ENCODE assay signal across 4 cellular contexts in the genomic region with DNA sequence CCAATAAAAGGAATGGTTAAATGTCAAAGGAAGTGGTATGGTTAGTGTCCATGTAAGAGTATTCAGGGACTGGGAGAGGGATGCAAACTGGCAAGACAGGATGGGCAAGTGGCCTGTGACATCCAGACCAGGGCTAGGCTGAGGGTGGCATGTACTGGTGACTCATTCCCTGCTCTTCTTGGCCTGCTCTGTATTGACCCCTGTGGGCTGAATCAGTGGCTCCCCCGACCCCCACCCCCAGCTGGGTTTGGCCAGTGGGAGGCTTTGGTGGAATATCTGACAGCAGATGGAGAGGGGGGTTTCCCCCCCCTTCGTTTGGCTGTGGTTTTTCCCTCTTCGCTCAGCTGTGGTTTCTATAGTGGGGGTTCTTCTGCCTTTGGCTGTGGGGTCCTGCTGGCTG.
"Had no signal": no experiment of that assay in that cellular context is flagged by ENCODE, and none has a peak within 500 bp of the region (broad histone marks: within the 10 kb centered on the region; RNA-seq: fewer than 3 reads in every experiment).

No MANE protein-coding gene starts in this region.

- H3K27ac Mint-ChIP-seq: activated B cell treated with CpG ODN at 0.5 μM for 24 hours; activated T-helper 1 cell treated with anti-CD3 and anti-CD28 coated beads, Interleukin-12 subunit alpha, Interleukin-12 subunit beta, Interleukin-2, Interleukin-4 antibody, amounts not matched to agents 30 ng/mL and 10 ng/mL and 1 ng/mL, durations not matched to agents 14 hours and 24 hours and 36 hours; natural killer cell had no signal

- H3K9me3 Mint-ChIP-seq: activated B cell treated with CpG ODN at 0.5 μM for 24 hours; activated T-helper 1 cell treated with anti-CD3 and anti-CD28 coated beads, Interleukin-12 subunit alpha, Interleukin-12 subunit beta, Interleukin-2, Interleukin-4 antibody, amounts not matched to agents 30 ng/mL and 10 ng/mL and 1 ng/mL, durations not matched to agents 14 hours and 24 hours and 36 hours; dendritic cell treated with granulocyte-macrophage colony-stimulating factor and Interleukin-4, amounts not matched to agents 40 ng/mL and 50 ng/mL, for 4 days; natural killer cell had no signal

- H3K36me3 Mint-ChIP-seq: natural killer cell had no signal

- DNase-seq: activated B cell treated with CpG ODN at 0.5 μM for 24 hours had no signal

- H3K4me1 Mint-ChIP-seq: natural killer cell had no signal

- H3K27me3 Mint-ChIP-seq: activated B cell treated with CpG ODN at 0.5 μM for 24 hours had no signal

- H3K4me3 Mint-ChIP-seq: activated B cell treated with CpG ODN at 0.5 μM for 24 hours; activated T-helper 1 cell treated with anti-CD3 and anti-CD28 coated beads, Interleukin-12 subunit alpha, Interleukin-12 subunit beta, Interleukin-2, Interleukin-4 antibody, amounts not matched to agents 30 ng/mL and 10 ng/mL and 1 ng/mL, durations not matched to agents 14 hours and 24 hours and 36 hours; dendritic cell treated with granulocyte-macrophage colony-stimulating factor and Interleukin-4, amounts not matched to agents 40 ng/mL and 50 ng/mL, for 4 days; natural killer cell had no signal
